Comparison of ENCODE assay signal across 8 cellular contexts in genomic region chr19:50804420-50805272, GRCh38. TPM values are rescaled to one million over a fixed set of nuclear protein-coding genes. Genes with fewer than 3 reads are reported as not detected.
DNase-seq lines count a peak whose midpoint lies in the region; ATAC-seq and TF ChIP-seq lines count a peak whose summit lies in the region.

No MANE protein-coding gene starts in this region.

- H3K9me3 Mint-ChIP-seq in CD4-positive, alpha-beta T cell = no peaks in the 10 kb centered on the region
- no peaks in the 10 kb centered on the region for H3K9me3 Mint-ChIP-seq in activated CD4-positive, alpha-beta memory T cell treated with anti-CD3 and anti-CD28 coated beads, Interleukin-2, amount 10 ng/mL, durations not matched to agents 7 days and 5 days

- CTCF ChIA-PET in CD4-positive, alpha-beta T cell (lab: Charles Lee) = no interaction called here
- CTCF ChIA-PET in activated CD4-positive, alpha-beta memory T cell treated with anti-CD3 and anti-CD28 coated beads, Interleukin-2, amount 10 ng/mL, durations not matched to agents 7 days and 5 days (lab: Charles Lee) = interaction anchor here (0.7 to 1.4 kb wide), 3 partner anchors 80 to 118 kb away, joined by 3 to 4 read pairs (median 3); no protein-coding TSS in a partner anchor

- peaks cover 38% of the 10 kb centered on the region for H3K4me1 Mint-ChIP-seq in CD4-positive, alpha-beta T cell (ENCODE audit: low read depth)
- H3K4me1 Mint-ChIP-seq in activated CD4-positive, alpha-beta memory T cell treated with anti-CD3 and anti-CD28 coated beads, Interleukin-2, amount 10 ng/mL, durations not matched to agents 7 days and 5 days = peaks cover 40% of the 10 kb centered on the region

- peak; percentile 94 for ATAC-seq in CD4-positive, alpha-beta T cell (ENCODE audit: poor library complexity)
- ATAC-seq in GM19455 (IDR thresholded peaks at IDR 0.05; ENCODE audit: unreplicated experiment) (peak; percentile 85), right lobe of liver (peak; percentile 99)

- H3K27me3 ChIP-seq in CD4-positive, alpha-beta T cell (ENCODE audit: control insufficient read depth, insufficient read depth, low read length) = no peaks in the 10 kb centered on the region
- H3K27me3 ChIP-seq in dorsolateral prefrontal cortex (no peaks in the 10 kb centered on the region), right lobe of liver (no peaks in the 10 kb centered on the region)

- H3K4me1 ChIP-seq in right lobe of liver = peaks cover 0 to 16% (median 0%) of the 10 kb centered on the region in 4 donors

- H3K36me3 ChIP-seq in right lobe of liver = peaks cover 0 to 9% (median 0%) of the 10 kb centered on the region in 4 donors

- H3K27ac Mint-ChIP-seq in CD4-positive, alpha-beta T cell = peak overlapping the region; percentile 97
- H3K27ac Mint-ChIP-seq in activated CD4-positive, alpha-beta memory T cell treated with anti-CD3 and anti-CD28 coated beads, Interleukin-2, amount 10 ng/mL, durations not matched to agents 7 days and 5 days = peak overlapping the region; percentile 97

- peak overlapping the region; percentile 99 for H3K27ac ChIP-seq in CD4-positive, alpha-beta T cell (ENCODE audit: low read depth, low read length)
- H3K27ac ChIP-seq in dorsolateral prefrontal cortex (peak overlapping the region; percentile 93 to 100 (median 100)), right lobe of liver (peak overlapping the region; percentile 97 to 100 (median 99))

- peak; percentile 94 to 98 (median 95) for DNase-seq in CD4-positive, alpha-beta T cell
- peak; percentile 98 for DNase-seq in HK-2 (ENCODE audit: unreplicated experiment)
- DNase-seq in NCI-H82 treated with DMSO at 0.1 percent for 48 hours (lab: John Stamatoyannopoulos, UW; ENCODE audit: unreplicated experiment) = peak; percentile 89
- peak; percentile 99 for DNase-seq in activated CD4-positive, alpha-beta memory T cell treated with anti-CD3 and anti-CD28 coated beads, Interleukin-2, amount 10 ng/mL, durations not matched to agents 7 days and 5 days
- peak; percentile 95 to 99 (median 98) for DNase-seq in dorsolateral prefrontal cortex
- DNase-seq in right lobe of liver = peak; percentile 99
- peak; percentile 99 for DNase-seq in stimulated activated CD4-positive, alpha-beta T cell treated with anti-CD3 and anti-CD28 coated beads, Interleukin-4, amount 100 ng/mL, for 24 hours

- intact Hi-C loops in CD4-positive, alpha-beta T cell (cut with DNase I, micrococcal nuclease) = loop anchor here (1.0 to 10.0 kb wide), 9 partner anchors 82 to 1720 kb away; partner anchors contain the start of genes JOSD2 (in 2 of the 2), CLEC11A (in 1 of the 2), CTU1 (in 1 of the 2) and MYBPC2 (in 1 of the 2)
- intact Hi-C loops in dorsolateral prefrontal cortex (cut with DNase I) = loop anchor here (5.0 kb wide), 2 partner anchors 77 to 422 kb away; partner anchors contain the start of gene POLD1 (in 1 of the 2)
- intact Hi-C loops in right lobe of liver (cut with DNase I) = no loop called here

- H3K4me3 ChIP-seq in dorsolateral prefrontal cortex (peak overlapping the region; percentile 75 to 100 (median 93)), right lobe of liver (peak overlapping the region; percentile 82 to 95 (median 90))

- no peaks in the 10 kb centered on the region for H3K27me3 Mint-ChIP-seq in CD4-positive, alpha-beta T cell
- no peaks in the 10 kb centered on the region for H3K27me3 Mint-ChIP-seq in activated CD4-positive, alpha-beta memory T cell treated with anti-CD3 and anti-CD28 coated beads, Interleukin-2, amount 10 ng/mL, durations not matched to agents 7 days and 5 days

- POLR2A ChIA-PET in CD4-positive, alpha-beta T cell (lab: Charles Lee) = interaction anchor here (0.7 to 1.9 kb wide), 11 partner anchors 21 to 875 kb away, joined by 3 to 20 read pairs (median 5); partner anchors contain the start of genes JOSD2, KCNC3, NR1H2 and NUP62
- POLR2A ChIA-PET in activated CD4-positive, alpha-beta memory T cell treated with anti-CD3 and anti-CD28 coated beads, Interleukin-2, amount 10 ng/mL, durations not matched to agents 7 days and 5 days (lab: Charles Lee) = interaction anchor here (0.6 to 6.2 kb wide), 21 partner anchors 10 to 876 kb away, joined by 3 to 72 read pairs (median 5); partner anchors contain the start of genes ACP4, JOSD2, NR1H2 and POLD1

- H3K36me3 Mint-ChIP-seq in CD4-positive, alpha-beta T cell (ENCODE audit: low read depth) = peaks cover 44% of the 10 kb centered on the region
- peaks cover 30% of the 10 kb centered on the region for H3K36me3 Mint-ChIP-seq in activated CD4-positive, alpha-beta memory T cell treated with anti-CD3 and anti-CD28 coated beads, Interleukin-2, amount 10 ng/mL, durations not matched to agents 7 days and 5 days (ENCODE audit: low read depth)

- TF ChIP-seq POLR2A in right lobe of liver (IDR thresholded peaks at IDR 0.05) = peak; percentile 47

- no peak for TF ChIP-seq CTCF in CD4-positive, alpha-beta T cell (IDR thresholded peaks at IDR 0.05)
- TF ChIP-seq CTCF in dorsolateral prefrontal cortex (IDR thresholded peaks at IDR 0.05 in 54 of 56, conservative IDR thresholded peaks at IDR 0.05 in 2 of 56; ENCODE audit: low read depth in 1 of 56, partially characterized antibody in 56 of 56) (peak in 16 of 56 donors; percentile 2 to 60 (median 24)), right lobe of liver (IDR thresholded peaks at IDR 0.05) (no peak)

- H3K9me3 ChIP-seq in CD4-positive, alpha-beta T cell (ENCODE audit: control insufficient read depth, low read length) = no peaks in the 10 kb centered on the region
- no peaks in the 10 kb centered on the region for H3K9me3 ChIP-seq in right lobe of liver

- WGBS in right lobe of liver (ENCODE audit: insufficient coverage, low coverage, low lambda C conversion rate, missing lambda C conversion rate) = 0% methylated on average over 34 of the region's 62 CpGs

- H3K4me3 Mint-ChIP-seq in CD4-positive, alpha-beta T cell = peak overlapping the region; percentile 99
- peak overlapping the region; percentile 89 for H3K4me3 Mint-ChIP-seq in activated CD4-positive, alpha-beta memory T cell treated with anti-CD3 and anti-CD28 coated beads, Interleukin-2, amount 10 ng/mL, durations not matched to agents 7 days and 5 days

RNA-seq across cellular contexts. Expression of gene ACP4, which starts 14.4 kb away (rescaled TPM):
- not detected for total RNA-seq in CD4-positive, alpha-beta T cell
- total RNA-seq in activated CD4-positive, alpha-beta memory T cell treated with anti-CD3 and anti-CD28 coated beads, Interleukin-2, amount 10 ng/mL, durations not matched to agents 7 days and 5 days = not detected
- not detected for total RNA-seq in dorsolateral prefrontal cortex
- under 1 TPM in 1 of 6 experiments, not detected in 5; 0.37 TPM for total RNA-seq in right lobe of liver

RNA-seq across cellular contexts. Expression of gene KLK1, which starts 18.9 kb away (rescaled TPM):
- total RNA-seq in CD4-positive, alpha-beta T cell = not detected
- total RNA-seq in activated CD4-positive, alpha-beta memory T cell treated with anti-CD3 and anti-CD28 coated beads, Interleukin-2, amount 10 ng/mL, durations not matched to agents 7 days and 5 days = 1 to 10 TPM; 2.2 to 2.6 TPM
- under 1 TPM in 6 of 120 experiments, not detected in 114; 0.52 to 0.88 (median 0.76) TPM for total RNA-seq in dorsolateral prefrontal cortex
- not detected for total RNA-seq in right lobe of liver

RNA-seq across cellular contexts. Expression of gene KLK15, which starts 28.7 kb away (rescaled TPM):
- not detected for total RNA-seq in CD4-positive, alpha-beta T cell
- total RNA-seq in activated CD4-positive, alpha-beta memory T cell treated with anti-CD3 and anti-CD28 coated beads, Interleukin-2, amount 10 ng/mL, durations not matched to agents 7 days and 5 days = not detected
- total RNA-seq in dorsolateral prefrontal cortex = not detected
- not detected for total RNA-seq in right lobe of liver

RNA-seq across cellular contexts. Expression of gene GPR32, which starts 34.4 kb away (rescaled TPM):
- total RNA-seq in CD4-positive, alpha-beta T cell = not detected
- total RNA-seq in activated CD4-positive, alpha-beta memory T cell treated with anti-CD3 and anti-CD28 coated beads, Interleukin-2, amount 10 ng/mL, durations not matched to agents 7 days and 5 days = not detected
- total RNA-seq in dorsolateral prefrontal cortex = not detected
- total RNA-seq in right lobe of liver = not detected

RNA-seq across cellular contexts. Expression of gene KLK3, which starts 50.1 kb away (rescaled TPM):
- not detected for total RNA-seq in CD4-positive, alpha-beta T cell
- total RNA-seq in activated CD4-positive, alpha-beta memory T cell treated with anti-CD3 and anti-CD28 coated beads, Interleukin-2, amount 10 ng/mL, durations not matched to agents 7 days and 5 days = not detected
- total RNA-seq in dorsolateral prefrontal cortex (under 1 TPM in 3 of 120 experiments, not detected in 117; 0.34 to 0.56 (median 0.44) TPM), right lobe of liver (not detected)

Comparison
In these comparisons a context has a peak if more than half of its experiments do, and no peak if none do; other contexts are left out.
1. Peak in every context shown above with its lines: DNase-seq, ATAC-seq, H3K4me3 ChIP-seq and H3K27ac ChIP-seq.
2. intact Hi-C loops: an anchor here in CD4-positive, alpha-beta T cell (1.0 to 10.0 kb wide) and dorsolateral prefrontal cortex (5.0 kb wide); none called in right lobe of liver.